In the genomic region with DNA sequence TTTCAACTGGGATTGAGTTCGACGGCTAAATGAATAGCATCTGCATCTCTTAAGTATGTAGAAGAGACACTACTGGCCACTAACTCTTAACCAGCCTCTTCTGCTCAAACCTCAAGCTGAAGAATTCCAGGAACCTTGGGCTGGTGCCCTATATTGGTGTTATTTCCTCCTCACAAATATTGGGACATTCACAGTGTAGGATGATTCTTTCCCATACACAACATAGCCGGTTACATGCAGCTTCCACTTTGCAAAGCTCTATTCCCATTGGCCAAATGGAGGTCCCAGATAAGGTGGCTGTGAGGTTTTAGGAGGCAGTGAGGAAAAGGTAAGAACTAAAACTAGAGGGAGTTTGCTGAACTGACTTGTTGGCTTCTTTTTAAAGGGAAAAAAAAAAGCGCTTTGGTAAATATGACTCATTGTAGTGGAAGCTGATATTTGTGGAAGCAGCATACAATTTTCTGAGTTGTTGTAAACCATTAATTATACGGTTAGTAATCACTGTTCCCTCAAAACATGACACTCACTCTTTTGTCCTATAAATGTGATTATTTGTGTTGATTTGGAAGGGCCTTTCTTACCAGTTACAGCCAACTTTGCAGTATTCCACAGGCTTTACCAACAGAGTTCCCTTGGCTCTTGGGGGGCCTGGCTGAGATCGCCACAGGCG, we compare ENCODE assay signal across 10 cellular contexts. TPM values are rescaled to one million over a fixed set of nuclear protein-coding genes. Genes with fewer than 3 reads are reported as not detected.
DNase-seq lines count a peak whose midpoint lies in the region; ATAC-seq, FAIRE-seq and TF ChIP-seq lines count a peak whose summit lies in the region.
"Had no signal": no experiment of that assay in that cellular context is flagged by ENCODE, and none has a peak within 500 bp of the region (broad histone marks: within the 10 kb centered on the region; RNA-seq: fewer than 3 reads in every experiment).

No MANE protein-coding gene starts in this region.

- peaks cover 14 to 15% of the 10 kb centered on the region in 2 donors for H3K4me1 ChIP-seq in left lung
- peaks cover 0 to 28% (median 16%) of the 10 kb centered on the region in 4 donors for H3K4me1 ChIP-seq in tibial artery

- peak; percentile 3 for ATAC-seq in left lung

- no peaks in the 10 kb centered on the region for H3K27me3 ChIP-seq in bronchial epithelial cell (ENCODE audit: control insufficient read depth, insufficient read depth, low read length)
- no peaks in the 10 kb centered on the region for H3K27me3 ChIP-seq in left lung
- no peaks in the 10 kb centered on the region for H3K27me3 ChIP-seq in tibial artery

- FAIRE-seq in bronchial epithelial cell (lab: Jason Lieb, UNC): no peak

- H3K27ac ChIP-seq in left lung (peak overlapping the region; percentile 57 to 85), tibial artery (peak overlapping the region; percentile 36 to 58)

- peak; percentile 58 for DNase-seq in HT1080 (ENCODE audit: low read depth)
- DNase-seq in bronchial epithelial cell (ENCODE audit: low read depth): peak; percentile 54
- DNase-seq in left lung: no peak
- DNase-seq in tibial artery: no peak
- DNase-seq in NCI-H2171 (lab: John Stamatoyannopoulos, UW): no peak
- DNase-seq in cerebellar cortex (ENCODE audit: low spot score): no peak
- DNase-seq in NCI-H2171 treated with DMSO at 0.1 percent for 48 hours (lab: John Stamatoyannopoulos, UW): no peak
- DNase-seq in NCI-H1436 treated with DMSO at 0.1 percent for 48 hours (lab: John Stamatoyannopoulos, UW): no peak
- DNase-seq: central memory CD4-positive, alpha-beta T cell had no signal

- H3K4me3 ChIP-seq in bronchial epithelial cell (ENCODE audit: low read depth, low read length): no peak overlapping the region
- H3K4me3 ChIP-seq in left lung: no peak overlapping the region
- H3K4me3 ChIP-seq in tibial artery: no peak overlapping the region

- intact Hi-C loops in left lung (cut with DNase I) (loop anchor here in 1 of 2 donors (5.0 kb wide), 1 partner anchor 187 kb away; no protein-coding TSS in a partner anchor), tibial artery (cut with DNase I; ENCODE audit: low total_unique reads) (loop anchor here (10.0 kb wide), 1 partner anchor 89 kb away; no protein-coding TSS in a partner anchor)

- H3K36me3 ChIP-seq in bronchial epithelial cell (ENCODE audit: control insufficient read depth, insufficient read depth, low read length) (peaks cover 12% of the 10 kb centered on the region), left lung (peaks cover 0 to 19% of the 10 kb centered on the region in 2 donors), tibial artery (peaks cover 38 to 59% (median 40%) of the 10 kb centered on the region in 3 donors)

- H3K9me3 ChIP-seq in left lung (no peaks in the 10 kb centered on the region), tibial artery (no peaks in the 10 kb centered on the region)

- no peak for TF ChIP-seq CTCF in bronchial epithelial cell (IDR thresholded peaks at IDR 0.05; ENCODE audit: insufficient read depth, low read length, severe bottlenecking)
- no peak for TF ChIP-seq CTCF in left lung (IDR thresholded peaks at IDR 0.05)
- no peak for TF ChIP-seq CTCF in tibial artery (IDR thresholded peaks at IDR 0.05)

RNA-seq across cellular contexts. Expression of a gene that starts 17.6 kb away (rescaled TPM):
- not detected in 2 replicates for total RNA-seq in HT1080 (2014; rRNA removed; shearing (Covaris generic))
- polyA plus RNA-seq in HT1080 (2015; cell fraction: cytosol; rRNA removed): not detected in 2 replicates
- not detected in 2 replicates for polyA plus RNA-seq in HT1080 (2015; cell fraction: nucleus; rRNA removed)
- total RNA-seq in bronchial epithelial cell (not detected in 2 replicates), left lung (under 1 TPM in 1 of 2 donors, not detected in 1; 0.29 TPM)
- total RNA-seq: HT-29 had no signal

RNA-seq across cellular contexts. Expression of a gene that starts 28.8 kb away (rescaled TPM):
- total RNA-seq in HT1080 (2014; rRNA removed; shearing (Covaris generic)): 0.92 and 2.7 TPM in 2 replicates
- 3.3 and 4.3 TPM in 2 replicates for polyA plus RNA-seq in HT1080 (2015; cell fraction: cytosol; rRNA removed)
- 1.9 and 3.5 TPM in 2 replicates for polyA plus RNA-seq in HT1080 (2015; cell fraction: nucleus; rRNA removed)
- 5.8 and 15.9 TPM in 2 replicates for total RNA-seq in bronchial epithelial cell
- total RNA-seq in left lung: 10 to 100 TPM; 24.6 to 42.3 TPM

Comparison
In these comparisons a context has a peak if more than half of its experiments do, and no peak if none do; other contexts are left out.
1. DNase-seq: peak in HT1080 (single experiment) and bronchial epithelial cell (single experiment); none in left lung (0 of 2), tibial artery (0 of 2), NCI-H2171 (single experiment), cerebellar cortex (single experiment), NCI-H2171 treated with DMSO at 0.1 percent for 48 hours (single experiment) and NCI-H1436 treated with DMSO at 0.1 percent for 48 hours (single experiment).